1 cellular context compared by ENCODE assay signal in genomic region chr15:39511000-39511914, GRCh38.
TF ChIP-seq lines count a peak whose summit lies in the region.

No MANE protein-coding gene starts in this region.

TF ChIP-seq in GM23338, 12 proteins besides CTCF, POLR2A, EP300 and RAD21 (continued from another document):
- TF ChIP-seq ZNF462 (CRISPR knock-in tag; IDR thresholded peaks at IDR 0.05) (no peak), ZNF331 (CRISPR knock-in tag; IDR thresholded peaks at IDR 0.05; ENCODE audit: low read depth) (no peak), STAT1 (IDR thresholded peaks at IDR 0.05; ENCODE audit: unreplicated experiment) (no peak)
TF ChIP-seq in GM23338: peak in this region for 0.
